Comparison of ENCODE assay signal across 1 cellular context in the genomic region with DNA sequence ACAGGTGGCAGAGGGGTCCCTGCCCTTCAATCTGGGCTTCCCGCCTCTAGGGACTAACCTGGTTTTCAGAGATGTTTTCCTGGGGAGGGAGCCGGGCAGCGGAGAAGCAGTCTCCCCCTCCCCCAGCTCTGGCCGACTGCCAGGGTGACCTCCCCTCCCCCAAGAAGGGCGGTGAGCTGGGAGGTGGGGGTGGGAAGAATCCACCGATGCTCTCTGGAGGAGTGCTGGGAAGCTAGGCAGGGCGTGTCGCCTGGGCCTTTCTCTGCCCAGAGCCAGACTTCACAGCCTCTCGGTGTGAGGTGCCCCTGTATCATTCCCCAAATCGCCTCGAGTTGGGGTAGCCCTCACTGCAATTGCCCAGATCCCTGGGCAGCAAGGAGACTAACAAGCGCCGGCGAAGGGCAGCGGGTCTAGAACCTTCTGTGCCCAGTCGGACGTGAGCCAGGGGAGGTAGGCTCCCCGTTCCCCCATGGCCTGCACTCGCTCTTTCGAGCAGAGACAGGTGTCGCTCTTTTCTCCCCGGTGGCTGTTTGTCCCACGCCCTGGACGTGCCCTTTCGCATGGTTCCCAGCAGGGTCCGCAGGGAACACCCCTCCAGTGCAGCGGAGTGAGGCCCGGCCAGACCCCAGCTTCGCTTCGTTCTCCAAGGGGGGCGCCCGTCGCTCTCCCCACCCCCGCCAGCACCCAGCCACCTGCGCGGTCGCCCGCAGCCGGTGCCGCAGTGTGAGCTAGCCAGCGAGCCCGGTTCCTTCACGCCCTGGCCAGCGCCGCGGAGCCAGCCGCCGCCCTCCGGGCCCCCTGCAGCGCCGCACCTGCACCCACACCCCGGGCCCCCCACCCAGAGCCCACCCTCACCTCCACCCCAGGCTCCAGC.
TF ChIP-seq lines count a peak whose summit lies in the region.

No MANE protein-coding gene starts in this region.

TF ChIP-seq in HEK293, 187 proteins besides CTCF, POLR2A, EP300 and RAD21 (continued from another document):
- TF ChIP-seq KLF17 (tag by site-specific recombination; IDR thresholded peaks at IDR 0.05) (no peak), ZFHX2 (tag by site-specific recombination; conservative IDR thresholded peaks at IDR 0.05) (peak; percentile 19; the same call in 1 of the 2 replicates), SETDB1 (IDR thresholded peaks at IDR 0.05; ENCODE audit: insufficient read length, low read length) (no peak), ZNF658 (tag by site-specific recombination; IDR thresholded peaks at IDR 0.05) (no peak), TCF7L2 (IDR thresholded peaks at IDR 0.05; ENCODE audit: borderline replicate concordance, low read depth, low read length) (no peak), ZXDB (tag by site-specific recombination; IDR thresholded peaks at IDR 0.05) (no peak), ZNF488 (tag by site-specific recombination; IDR thresholded peaks at IDR 0.05) (no peak), ZNF837 (tag by site-specific recombination; IDR thresholded peaks at IDR 0.05) (no peak)
